ENCODE assay signal across 15 cellular contexts in genomic region chr2:28631514-28632206, GRCh38.
DNase-seq lines count a peak whose midpoint lies in the region; ATAC-seq and TF ChIP-seq lines count a peak whose summit lies in the region.
"Had no signal": no experiment of that assay in that cellular context is flagged by ENCODE, and none has a peak within 500 bp of the region (broad histone marks: within the 10 kb centered on the region; RNA-seq: fewer than 3 reads in every experiment).

No MANE protein-coding gene starts in this region.

- peak overlapping the region in 6 of 7 donors; percentile 0 to 83 (median 23) for H3K27ac Mint-ChIP-seq in CD14-positive monocyte

- H3K36me3 Mint-ChIP-seq in CD14-positive monocyte: peaks cover 74 to 88% of the 10 kb centered on the region in 2 donors

- no peaks in the 10 kb centered on the region for H3K36me3 ChIP-seq in ascending aorta
- no peaks in the 10 kb centered on the region for H3K36me3 ChIP-seq in psoas muscle (ENCODE audit: insufficient read depth in 1 of 2, low read depth in 1 of 2)

- ATAC-seq in left colon (peak; percentile 69), psoas muscle (peak in 1 of 4 donors; percentile 37), GM18502 (IDR thresholded peaks at IDR 0.05; ENCODE audit: poor library complexity, unreplicated experiment) (no peak), HG03135 (IDR thresholded peaks at IDR 0.05; ENCODE audit: unreplicated experiment) (no peak)

- no peaks in the 10 kb centered on the region for H3K9me3 ChIP-seq in ascending aorta
- H3K9me3 ChIP-seq in psoas muscle: no peaks in the 10 kb centered on the region

- no peaks in the 10 kb centered on the region for H3K9me3 Mint-ChIP-seq in CD14-positive monocyte

- DNase-seq in CD14-positive monocyte (ENCODE audit: low spot score): no peak
- DNase-seq in ascending aorta (ENCODE audit: low spot score in 2 of 2): no peak
- DNase-seq in left colon: no peak
- no peak for DNase-seq in psoas muscle
- DNase-seq in activated CD4-positive, alpha-beta T cell treated with anti-CD3 and anti-CD28 coated beads for 4 hours: no peak
- DNase-seq in DMS 273 treated with DMSO at 0.1 percent for 48 hours (lab: John Stamatoyannopoulos, UW): no peak
- DNase-seq: C1 segment of cervical spinal cord, COR-L47, KBM-7, NCI-H1694, NCI-H345, NCI-H526 treated with DMSO at 0.1 percent for 48 hours, RPMI8226 had no signal

- H3K4me1 ChIP-seq in ascending aorta (peaks cover 22 to 61% of the 10 kb centered on the region in 2 donors), psoas muscle (peaks cover 82% of the 10 kb centered on the region)

- no peak overlapping the region for H3K4me3 Mint-ChIP-seq in CD14-positive monocyte

- H3K27me3 Mint-ChIP-seq in CD14-positive monocyte (ENCODE audit: low read depth in 3 of 3): peaks cover 0 to 3% (median 3%) of the 10 kb centered on the region in 3 donors

- intact Hi-C loops in CD14-positive monocyte (cut with micrococcal nuclease): no loop called here
- intact Hi-C loops in ascending aorta (cut with DNase I): loop anchor here (10.0 kb wide), 1 partner anchor 237 kb away; the partner anchor contains the start of gene FOSL2
- intact Hi-C loops in left colon (cut with DNase I, micrococcal nuclease): no loop called here
- intact Hi-C loops in psoas muscle (cut with DNase I): no loop called here

- H3K4me1 Mint-ChIP-seq in CD14-positive monocyte: no peaks in the 10 kb centered on the region

- 43 to 82% (median 58%) methylated on average over 11 of the region's 11 CpGs for WGBS in psoas muscle, 3 donors

- H3K27ac ChIP-seq in ascending aorta (peak overlapping the region; percentile 94 to 100), psoas muscle (peak overlapping the region; percentile 50)

- H3K4me3 ChIP-seq in ascending aorta: no peak overlapping the region
- no peak overlapping the region for H3K4me3 ChIP-seq in psoas muscle

- TF ChIP-seq CTCF in CD14-positive monocyte (IDR thresholded peaks at IDR 0.05) (no peak), ascending aorta (IDR thresholded peaks at IDR 0.05) (no peak), psoas muscle (IDR thresholded peaks at IDR 0.05) (no peak)

- H3K27me3 ChIP-seq in ascending aorta: no peaks in the 10 kb centered on the region
- H3K27me3 ChIP-seq in psoas muscle (ENCODE audit: insufficient read depth in 3 of 3, low read length in 2 of 3): no peaks in the 10 kb centered on the region
